Comparison of ENCODE assay signal across 22 cellular contexts in genomic region chr5:97979740-97980139, GRCh38.
A peak's percentile ranks its signal among the peaks of the same experiment; 100 is the strongest.
DNase-seq lines count a peak whose midpoint lies in the region; ATAC-seq and TF ChIP-seq lines count a peak whose summit lies in the region.
"Had no signal": no experiment of that assay in that cellular context is flagged by ENCODE, and none has a peak within 500 bp of the region (broad histone marks: within the 10 kb centered on the region; RNA-seq: fewer than 3 reads in every experiment).

No MANE protein-coding gene starts in this region.

- no peak overlapping the region for H2AFZ ChIP-seq in ACC112 (ENCODE audit: low read length, unreplicated experiment)

- 14 to 30% (median 24%) methylated on average over 3 of the region's 3 CpGs for whole genome bisulfite sequencing in ovary, 3 donors

- H3K79me2 ChIP-seq in ACC112 (ENCODE audit: control insufficient read depth, insufficient read depth, low read length, unreplicated experiment) = no peaks in the 10 kb centered on the region

- H3K4me1 Mint-ChIP-seq in nephron (peaks cover 5% of the 10 kb centered on the region), MCF 10A (ENCODE audit: insufficient read depth, unreplicated experiment) (no peaks in the 10 kb centered on the region)
- H3K4me1 Mint-ChIP-seq: activated naive CD4-positive, alpha-beta T cell treated with anti-CD3 and anti-CD28 coated beads, Interleukin-2, amount 10 ng/mL, durations not matched to agents 7 days and 5 days; CD8-positive, alpha-beta memory T cell; stimulated activated naive B cell treated with anti-CD40 and anti-IgM and Interleukin-4, amounts not matched to agents 10 μg/mL and 1 μg/mL and 100 μg/mL, for 72 hours had no signal

- H3K27me3 Mint-ChIP-seq in nephron (ENCODE audit: low read depth) = no peaks in the 10 kb centered on the region
- no peaks in the 10 kb centered on the region for H3K27me3 Mint-ChIP-seq in MCF 10A (ENCODE audit: insufficient read depth, unreplicated experiment)
- H3K27me3 Mint-ChIP-seq: activated naive CD4-positive, alpha-beta T cell treated with anti-CD3 and anti-CD28 coated beads, Interleukin-2, amount 10 ng/mL, durations not matched to agents 7 days and 5 days; activated T-cell treated with anti-CD3 and anti-CD28 coated beads, Interleukin-2, amount 50 U/mL, for 24 hours; CD8-positive, alpha-beta memory T cell; stimulated activated naive B cell treated with anti-CD40 and anti-IgM and Interleukin-4, amounts not matched to agents 10 μg/mL and 1 μg/mL and 100 μg/mL, for 72 hours had no signal

- H3K4me3 Mint-ChIP-seq in nephron (no peak overlapping the region), MCF 10A (ENCODE audit: unreplicated experiment) (no peak overlapping the region)
- H3K4me3 Mint-ChIP-seq: activated CD4-positive, alpha-beta memory T cell treated with anti-CD3 and anti-CD28 coated beads for 36 hours; activated naive CD4-positive, alpha-beta T cell treated with anti-CD3 and anti-CD28 coated beads, Interleukin-2, amount 10 ng/mL, durations not matched to agents 7 days and 5 days; activated T-cell treated with anti-CD3 and anti-CD28 coated beads, Interleukin-2, amount 50 U/mL, for 24 hours; CD8-positive, alpha-beta memory T cell; stimulated activated naive B cell treated with anti-CD40 and anti-IgM and Interleukin-4, amounts not matched to agents 10 μg/mL and 1 μg/mL and 100 μg/mL, for 72 hours had no signal

- TF ChIP-seq CTCF in fibroblast of the aortic adventitia (IDR thresholded peaks at IDR 0.05; ENCODE audit: insufficient read depth, low read length) (no peak), nephron (IDR thresholded peaks at IDR 0.05; ENCODE audit: unreplicated experiment in 3 of 3) (no peak), MCF 10A (IDR thresholded peaks at IDR 0.05; ENCODE audit: unreplicated experiment) (no peak), ovary (IDR thresholded peaks at IDR 0.05) (no peak)

- no peak for ATAC-seq in HG02610 (IDR thresholded peaks at IDR 0.05; ENCODE audit: unreplicated experiment)
- ATAC-seq: A549; left colon; stimulated activated naive B cell treated with anti-CD40 and anti-IgM and Interleukin-4, amounts not matched to agents 10 μg/mL and 1 μg/mL and 100 μg/mL, for 72 hours had no signal

- H3K9ac ChIP-seq in adipocyte (ENCODE audit: low read length) = no peak overlapping the region

- POLR2A ChIA-PET in MCF 10A (lab: Yijun Ruan, JAX) = no interaction called here

- no peaks in the 10 kb centered on the region for H3K9me3 Mint-ChIP-seq in nephron
- no peaks in the 10 kb centered on the region for H3K9me3 Mint-ChIP-seq in MCF 10A (ENCODE audit: unreplicated experiment)
- H3K9me3 Mint-ChIP-seq: activated CD4-positive, alpha-beta memory T cell treated with anti-CD3 and anti-CD28 coated beads for 36 hours; activated naive CD4-positive, alpha-beta T cell treated with anti-CD3 and anti-CD28 coated beads, Interleukin-2, amount 10 ng/mL, durations not matched to agents 7 days and 5 days; activated T-cell treated with anti-CD3 and anti-CD28 coated beads, Interleukin-2, amount 50 U/mL, for 24 hours; stimulated activated naive B cell treated with anti-CD40 and anti-IgM and Interleukin-4, amounts not matched to agents 10 μg/mL and 1 μg/mL and 100 μg/mL, for 72 hours had no signal

- DNase-seq in adipocyte (ENCODE audit: low read depth) (peak; percentile 61), fibroblast of the aortic adventitia (ENCODE audit: low read depth) (peak; percentile 85), T-helper 9 cell (no peak), MCF 10A (ENCODE audit: unreplicated experiment) (no peak), ovary (no peak)
- DNase-seq: activated CD4-positive, alpha-beta memory T cell treated with anti-CD3 and anti-CD28 coated beads for 36 hours; activated naive CD4-positive, alpha-beta T cell treated with anti-CD3 and anti-CD28 coated beads, Interleukin-2, amount 10 ng/mL, durations not matched to agents 7 days and 5 days; activated T-cell treated with anti-CD3 and anti-CD28 coated beads, Interleukin-2, amount 50 U/mL, for 24 hours; CD8-positive, alpha-beta memory T cell; DND-41; left colon; NCI-H1436 treated with DMSO at 0.1 percent for 48 hours; NCI-H446; stimulated activated CD4-positive, alpha-beta T cell treated with anti-CD3 and anti-CD28 coated beads, Interleukin-12 subunit alpha, Interleukin-12 subunit beta, amount 100 ng/mL, for 4 hours; stimulated activated naive B cell treated with anti-CD40 and anti-IgM and Interleukin-4, amounts not matched to agents 10 μg/mL and 1 μg/mL and 100 μg/mL, for 72 hours; T-helper 1 cell; WERI-Rb-1 had no signal

- CTCF ChIA-PET in MCF 10A (lab: Yijun Ruan, JAX) = interaction anchor here (0.5 to 0.6 kb wide), 2 partner anchors 222 to 788 kb away, joined by 4 to 5 read pairs; no protein-coding TSS in a partner anchor

- H3K27me3 ChIP-seq in ACC112 (ENCODE audit: insufficient read depth, low read length) = no peaks in the 10 kb centered on the region
- H3K27me3 ChIP-seq in adipocyte (replicated peaks; ENCODE audit: control insufficient read depth, insufficient read depth, low read length) = no peaks in the 10 kb centered on the region
- H3K27me3 ChIP-seq in ovary = no peaks in the 10 kb centered on the region
- H3K27me3 ChIP-seq: tibial nerve had no signal

- no peak for TF ChIP-seq EP300 in ovary (IDR thresholded peaks at IDR 0.05)

- H3K4me1 ChIP-seq in ACC112 (ENCODE audit: control insufficient read depth, insufficient read depth, low read length, unreplicated experiment) (peaks cover 9% of the 10 kb centered on the region), adipocyte (ENCODE audit: control insufficient read depth, insufficient read depth, low read length) (peaks cover 9% of the 10 kb centered on the region), ovary (ENCODE audit: insufficient read depth) (no peaks in the 10 kb centered on the region)
- H3K4me1 ChIP-seq: A549, tibial nerve had no signal

- H3K36me3 Mint-ChIP-seq in nephron (ENCODE audit: low read depth) (no peaks in the 10 kb centered on the region), MCF 10A (ENCODE audit: insufficient read depth, unreplicated experiment) (no peaks in the 10 kb centered on the region)
- H3K36me3 Mint-ChIP-seq: activated CD4-positive, alpha-beta memory T cell treated with anti-CD3 and anti-CD28 coated beads for 36 hours; activated naive CD4-positive, alpha-beta T cell treated with anti-CD3 and anti-CD28 coated beads, Interleukin-2, amount 10 ng/mL, durations not matched to agents 7 days and 5 days; CD8-positive, alpha-beta memory T cell; stimulated activated naive B cell treated with anti-CD40 and anti-IgM and Interleukin-4, amounts not matched to agents 10 μg/mL and 1 μg/mL and 100 μg/mL, for 72 hours had no signal

- H3K9me3 ChIP-seq in adipocyte (ENCODE audit: control insufficient read depth, low read length) (no peaks in the 10 kb centered on the region), ovary (no peaks in the 10 kb centered on the region)
- H3K9me3 ChIP-seq: A549, tibial nerve had no signal

- no peaks in the 10 kb centered on the region for H3K36me3 ChIP-seq in ACC112 (ENCODE audit: insufficient read depth, low read length)
- H3K36me3 ChIP-seq in adipocyte (ENCODE audit: control insufficient read depth, insufficient read depth, low read length, severe bottlenecking) = no peaks in the 10 kb centered on the region
- no peaks in the 10 kb centered on the region for H3K36me3 ChIP-seq in ovary
- H3K36me3 ChIP-seq: tibial nerve, WERI-Rb-1 had no signal

- no peak for TF ChIP-seq POLR2A in ovary (IDR thresholded peaks at IDR 0.05)

- intact Hi-C loops in MCF 10A (cut with micrococcal nuclease) = loop anchor here (10.0 kb wide), 1 partner anchor 445 kb away; no protein-coding TSS in a partner anchor
- intact Hi-C loops in ovary (cut with DNase I) = loop anchor here in 1 of 4 donors (1.0 kb wide), 1 partner anchor 9 kb away; no protein-coding TSS in a partner anchor

- H3K27ac Mint-ChIP-seq in nephron (peak overlapping the region in 2 of 3 experiments; percentile 1 to 39), MCF 10A (ENCODE audit: low read depth, unreplicated experiment) (no peak overlapping the region)
- H3K27ac Mint-ChIP-seq: activated CD4-positive, alpha-beta memory T cell treated with anti-CD3 and anti-CD28 coated beads for 36 hours; activated naive CD4-positive, alpha-beta T cell treated with anti-CD3 and anti-CD28 coated beads, Interleukin-2, amount 10 ng/mL, durations not matched to agents 7 days and 5 days; activated T-cell treated with anti-CD3 and anti-CD28 coated beads, Interleukin-2, amount 50 U/mL, for 24 hours; CD8-positive, alpha-beta memory T cell; stimulated activated naive B cell treated with anti-CD40 and anti-IgM and Interleukin-4, amounts not matched to agents 10 μg/mL and 1 μg/mL and 100 μg/mL, for 72 hours had no signal

- BruUV-seq in MCF 10A (replicated peaks; lab: Mats Ljungman, UMichigan) = no TSS peak

- peak overlapping the region; percentile 28; the same call in 1 of the 2 replicates for H3K27ac ChIP-seq in ACC112 (ENCODE audit: low read depth, low read length)
- H3K27ac ChIP-seq in ovary = no peak overlapping the region
- H3K27ac ChIP-seq: A549, tibial nerve, WERI-Rb-1 had no signal

- H3K4me3 ChIP-seq in ACC112 (ENCODE audit: low read depth, low read length) (no peak overlapping the region), adipocyte (ENCODE audit: low read length) (no peak overlapping the region), fibroblast of the aortic adventitia (ENCODE audit: low read depth, low read length) (no peak overlapping the region), ovary (no peak overlapping the region)
- H3K4me3 ChIP-seq: A549, tibial nerve had no signal

Comparison
In these comparisons a context has a peak if more than half of its experiments do, and no peak if none do; other contexts are left out.
1. DNase-seq: peak in adipocyte (single experiment) and fibroblast of the aortic adventitia (single experiment); none in T-helper 9 cell (single experiment), MCF 10A (single experiment) and ovary (0 of 5).